ENCODE assay signal across 21 cellular contexts in genomic region chrX:132043977-132044376, GRCh38.
"Had no signal": no experiment of that assay in that cellular context is flagged by ENCODE, and none has a peak within 500 bp of the region (broad histone marks: within the 10 kb centered on the region; RNA-seq: fewer than 3 reads in every experiment).

No MANE protein-coding gene starts in this region.

- H3K36me3 Mint-ChIP-seq: stimulated activated memory B cell treated with anti-CD40 and anti-IgM and Interleukin-4, amounts not matched to agents 10 μg/mL and 1 μg/mL and 100 μg/mL, for 72 hours had no signal

- H3K27me3 Mint-ChIP-seq: stimulated activated memory B cell treated with anti-CD40 and anti-IgM and Interleukin-4, amounts not matched to agents 10 μg/mL and 1 μg/mL and 100 μg/mL, for 72 hours; stimulated activated naive CD8-positive, alpha-beta T cell treated with anti-CD3 and anti-CD28 coated beads, Interleukin-15, Interleukin-2, amounts not matched to agents 100 ng/mL and 50 ng/mL, for 24 hours had no signal

- H3K4me1 ChIP-seq: psoas muscle, right lobe of liver, tibial artery, upper lobe of left lung, uterus had no signal

- H3K4me3 ChIP-seq: hepatocyte, lung, psoas muscle, right lobe of liver, tibial artery, upper lobe of left lung, uterus had no signal

- H3K27ac Mint-ChIP-seq: nephron progenitor cell; stimulated activated memory B cell treated with anti-CD40 and anti-IgM and Interleukin-4, amounts not matched to agents 10 μg/mL and 1 μg/mL and 100 μg/mL, for 72 hours; stimulated activated naive CD8-positive, alpha-beta T cell treated with anti-CD3 and anti-CD28 coated beads, Interleukin-15, Interleukin-2, amounts not matched to agents 100 ng/mL and 50 ng/mL, for 24 hours had no signal

- H3K36me3 ChIP-seq: right lobe of liver, tibial artery, upper lobe of left lung, uterus had no signal

- DNase-seq: effector CD4-positive, alpha-beta T cell; foreskin melanocyte; head of caudate nucleus; left colon; left ventricle myocardium superior; mesenchymal stem cell; midbrain; nephron progenitor cell; psoas muscle; retina; right lobe of liver; stimulated activated CD4-positive, alpha-beta T cell treated with anti-CD3 and anti-CD28 coated beads, Interleukin-15, amount 100 ng/mL, for 24 hours; stimulated activated CD4-positive, alpha-beta T cell treated with anti-CD3 and anti-CD28 coated beads, Interleukin-1b, Interleukin-23, amount 100 ng/mL, for 48 hours; stimulated activated CD4-positive, alpha-beta T cell treated with anti-CD3 and anti-CD28 coated beads, Interleukin-4, amount 100 ng/mL, for 24 hours; tibial artery; upper lobe of left lung; uterus had no signal

- H3K27ac ChIP-seq: hepatocyte, psoas muscle, right lobe of liver, tibial artery, upper lobe of left lung, uterus had no signal

- ATAC-seq: left colon; left ventricle myocardium superior; psoas muscle; right lobe of liver; stimulated activated memory B cell treated with anti-CD40 and anti-IgM and Interleukin-4, amounts not matched to agents 10 μg/mL and 1 μg/mL and 100 μg/mL, for 72 hours had no signal

- H3K9me3 ChIP-seq: psoas muscle, right lobe of liver, tibial artery, upper lobe of left lung, uterus had no signal

- H3K9me3 Mint-ChIP-seq: nephron progenitor cell; stimulated activated memory B cell treated with anti-CD40 and anti-IgM and Interleukin-4, amounts not matched to agents 10 μg/mL and 1 μg/mL and 100 μg/mL, for 72 hours; stimulated activated naive CD8-positive, alpha-beta T cell treated with anti-CD3 and anti-CD28 coated beads, Interleukin-15, Interleukin-2, amounts not matched to agents 100 ng/mL and 50 ng/mL, for 24 hours had no signal

- H3K4me3 Mint-ChIP-seq: nephron progenitor cell; stimulated activated memory B cell treated with anti-CD40 and anti-IgM and Interleukin-4, amounts not matched to agents 10 μg/mL and 1 μg/mL and 100 μg/mL, for 72 hours; stimulated activated naive CD8-positive, alpha-beta T cell treated with anti-CD3 and anti-CD28 coated beads, Interleukin-15, Interleukin-2, amounts not matched to agents 100 ng/mL and 50 ng/mL, for 24 hours had no signal
